8 cellular contexts compared by ENCODE assay signal in the genomic region with DNA sequence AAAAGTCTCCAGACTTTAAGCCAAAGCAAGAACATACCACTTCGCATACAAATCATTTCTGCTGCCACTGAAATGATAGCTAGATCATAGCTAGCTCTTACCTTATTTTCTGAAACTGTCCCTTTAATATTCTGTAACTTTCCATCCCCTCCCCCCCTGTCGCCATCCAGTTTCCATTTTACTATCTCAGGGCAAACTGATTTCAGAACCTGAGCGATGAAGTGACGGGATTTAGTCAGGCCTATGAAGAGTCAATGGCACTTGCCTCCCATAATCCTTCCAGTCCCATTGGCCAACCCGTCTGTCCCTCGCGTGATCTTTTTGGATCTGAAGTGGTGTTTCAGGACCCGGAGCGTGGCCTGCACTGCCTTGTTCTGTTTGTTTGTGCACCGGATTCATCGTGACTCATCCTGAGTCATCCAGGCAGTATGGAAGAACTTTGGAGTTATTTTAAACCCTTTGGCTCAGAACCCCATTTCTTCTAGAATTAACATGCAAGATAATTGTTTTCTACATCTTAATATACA.
DNase-seq lines count a peak whose midpoint lies in the region; ATAC-seq and TF ChIP-seq lines count a peak whose summit lies in the region.

No MANE protein-coding gene starts in this region.

- no peak overlapping the region for H3K4me3 ChIP-seq in mucosa of descending colon
- H3K4me3 ChIP-seq in tibial nerve: no peak overlapping the region

- no peak for TF ChIP-seq POLR2A in tibial nerve (IDR thresholded peaks at IDR 0.05)

- TF ChIP-seq EP300 in tibial nerve (IDR thresholded peaks at IDR 0.05): peak in 1 of 2 donors; percentile 74

- ATAC-seq in mucosa of descending colon: peak; percentile 65
- no peak for ATAC-seq in HG02840 (IDR thresholded peaks at IDR 0.05; ENCODE audit: low FRiP score, unreplicated experiment)

- TF ChIP-seq CTCF in mucosa of descending colon (IDR thresholded peaks at IDR 0.05): no peak
- no peak for TF ChIP-seq CTCF in tibial nerve (IDR thresholded peaks at IDR 0.05)
- no peak for TF ChIP-seq CTCF in GM13977 (IDR thresholded peaks at IDR 0.05; ENCODE audit: extremely low read depth, insufficient read depth, missing control alignments)

- H3K4me1 ChIP-seq in mucosa of descending colon (ENCODE audit: low read depth) (peaks cover 3% of the 10 kb centered on the region), tibial nerve (peaks cover 0 to 60% (median 22%) of the 10 kb centered on the region in 4 donors)

- intact Hi-C loops in mucosa of descending colon (cut with DNase I, micrococcal nuclease): no loop called here

- H3K9me3 ChIP-seq in mucosa of descending colon (no peaks in the 10 kb centered on the region), tibial nerve (no peaks in the 10 kb centered on the region)

- H3K36me3 ChIP-seq in mucosa of descending colon (ENCODE audit: low read depth) (no peaks in the 10 kb centered on the region), tibial nerve (no peaks in the 10 kb centered on the region)

- H3K27ac ChIP-seq in tibial nerve: peak overlapping the region in 3 of 4 donors; percentile 40 to 79 (median 72)

- no peaks in the 10 kb centered on the region for H3K27me3 ChIP-seq in tibial nerve

- DNase-seq in ELR (ENCODE audit: low read depth) (peak; percentile 100), T follicular helper cell (ENCODE audit: low read depth) (peak; percentile 32), mucosa of descending colon (peak in 1 of 3 donors; percentile 55), tibial nerve (ENCODE audit: low spot score in 2 of 2) (peak; percentile 40 to 68), GM13977 (ENCODE audit: low spot score) (no peak), DMS153 treated with DMSO at 0.1 percent for 48 hours (lab: John Stamatoyannopoulos, UW; ENCODE audit: unreplicated experiment) (no peak)
- DNase-seq in central memory CD4-positive, alpha-beta T cell: peak; percentile 17

- in situ Hi-C loops in GM13977 (cut with MboI; ENCODE audit: low pct_unique_long_range_greater_than_20kb, low sequenced_read_pairs, unreplicated experiment): no loop called here

- 45% methylated on average over 11 of the region's 11 CpGs for WGBS in tibial nerve, 2 donors

Comparison
In these comparisons a context has a peak if more than half of its experiments do, and no peak if none do; other contexts are left out.
1. DNase-seq: peak in ELR (single experiment), T follicular helper cell (single experiment), central memory CD4-positive, alpha-beta T cell (single experiment) and tibial nerve (2 of 2); none in GM13977 (single experiment) and DMS153 treated with DMSO at 0.1 percent for 48 hours (single experiment).